8 cellular contexts compared by ENCODE assay signal in the genomic region with DNA sequence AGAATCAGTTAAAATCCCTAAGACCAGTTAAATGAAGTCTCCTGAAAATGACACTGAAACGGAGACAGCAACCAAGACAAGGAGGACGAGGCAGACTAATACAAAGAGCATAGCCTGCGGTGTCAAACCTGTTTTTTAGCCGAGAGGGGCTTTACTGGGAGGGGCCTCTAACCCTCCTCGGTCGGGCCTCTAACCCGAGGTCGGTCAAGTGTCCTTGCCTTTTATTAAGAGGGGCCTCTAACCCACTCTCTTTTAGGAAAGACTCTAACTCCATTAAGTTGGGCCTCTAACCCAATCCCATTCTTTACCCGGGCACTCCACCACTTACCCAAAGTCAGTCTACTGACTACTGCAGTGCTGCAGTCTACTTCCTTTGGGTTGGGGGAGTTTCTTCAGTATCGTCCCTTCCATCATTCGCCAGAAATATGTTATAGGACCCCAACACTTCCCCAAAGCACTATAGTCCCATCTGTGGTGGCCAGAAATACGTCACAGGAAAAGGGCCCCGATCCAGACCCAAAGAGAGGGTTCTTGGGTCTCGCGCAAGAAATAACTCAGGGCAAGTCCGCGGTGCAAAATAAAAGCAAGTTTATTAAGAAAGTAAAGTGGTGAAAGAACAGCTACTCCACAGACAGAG. TPM values are rescaled to one million over a fixed set of nuclear protein-coding genes. Genes with fewer than 3 reads are reported as not detected.
DNase-seq lines count a peak whose midpoint lies in the region; ATAC-seq and TF ChIP-seq lines count a peak whose summit lies in the region.

No MANE protein-coding gene starts in this region.

- no peaks in the 10 kb centered on the region for H3K36me3 Mint-ChIP-seq in activated T-cell treated with anti-CD3 and anti-CD28 coated beads, Interleukin-2, amount 50 U/mL, for 24 hours (ENCODE audit: low read depth)
- H3K36me3 Mint-ChIP-seq in activated naive CD8-positive, alpha-beta T cell, result no peaks in the 10 kb centered on the region

- H3K9me3 Mint-ChIP-seq in activated T-cell treated with anti-CD3 and anti-CD28 coated beads, Interleukin-2, amount 50 U/mL, for 24 hours, result no peaks in the 10 kb centered on the region
- H3K9me3 Mint-ChIP-seq in activated naive CD8-positive, alpha-beta T cell (ENCODE audit: low read depth), result no peaks in the 10 kb centered on the region

- peaks cover 51% of the 10 kb centered on the region for H3K4me1 Mint-ChIP-seq in activated T-cell treated with anti-CD3 and anti-CD28 coated beads, Interleukin-2, amount 50 U/mL, for 24 hours (ENCODE audit: low read depth)
- H3K4me1 Mint-ChIP-seq in activated naive CD8-positive, alpha-beta T cell (ENCODE audit: low read depth), result peaks cover 29% of the 10 kb centered on the region

- peak overlapping the region; percentile 100 for H3K27ac Mint-ChIP-seq in activated T-cell treated with anti-CD3 and anti-CD28 coated beads, Interleukin-2, amount 50 U/mL, for 24 hours
- H3K27ac Mint-ChIP-seq in activated naive CD8-positive, alpha-beta T cell, result peak overlapping the region; percentile 100

- peak overlapping the region; percentile 77 for H3K4me3 Mint-ChIP-seq in activated T-cell treated with anti-CD3 and anti-CD28 coated beads, Interleukin-2, amount 50 U/mL, for 24 hours
- peak overlapping the region; percentile 94 for H3K4me3 Mint-ChIP-seq in activated naive CD8-positive, alpha-beta T cell

- H3K36me3 ChIP-seq in lung (ENCODE audit: control insufficient read depth in 2 of 2, insufficient read depth in 2 of 2, low read length in 2 of 2) (no peaks in the 10 kb centered on the region), tibial artery (no peaks in the 10 kb centered on the region)

- intact Hi-C loops in tibial artery (cut with DNase I; ENCODE audit: low total_unique reads), result no loop called here

- H3K4me1 ChIP-seq in lung (ENCODE audit: control insufficient read depth in 2 of 2, insufficient read depth in 2 of 2, low read length in 2 of 2) (peaks cover 0 to 4% of the 10 kb centered on the region in 2 donors), tibial artery (peaks cover 0 to 26% (median 6%) of the 10 kb centered on the region in 4 donors)

- ATAC-seq in lung (ENCODE audit: insufficient read depth, low FRiP score), result no peak
- no peak for ATAC-seq in HG03045 (IDR thresholded peaks at IDR 0.05; ENCODE audit: unreplicated experiment)
- no peak for ATAC-seq in HG03442 (IDR thresholded peaks at IDR 0.05; ENCODE audit: unreplicated experiment)

- no peaks in the 10 kb centered on the region for H3K9me3 ChIP-seq in lung (ENCODE audit: control insufficient read depth in 2 of 2, insufficient read depth in 1 of 2, low read length in 1 of 2)
- H3K9me3 ChIP-seq in tibial artery, result no peaks in the 10 kb centered on the region

- H3K27me3 Mint-ChIP-seq in activated T-cell treated with anti-CD3 and anti-CD28 coated beads, Interleukin-2, amount 50 U/mL, for 24 hours, result no peaks in the 10 kb centered on the region
- no peaks in the 10 kb centered on the region for H3K27me3 Mint-ChIP-seq in activated naive CD8-positive, alpha-beta T cell

- TF ChIP-seq CTCF in lung (IDR thresholded peaks at IDR 0.05; ENCODE audit: control extremely low read depth, extremely low read depth) (no peak), tibial artery (IDR thresholded peaks at IDR 0.05) (no peak)

- H3K27ac ChIP-seq in lung (ENCODE audit: low read depth in 1 of 2, low read length in 1 of 2), result peak overlapping the region; percentile 50 to 97
- H3K27ac ChIP-seq in tibial artery, result peak overlapping the region; percentile 81 to 90

- no peak for DNase-seq in activated T-cell treated with anti-CD3 and anti-CD28 coated beads, Interleukin-2, amount 50 U/mL, for 24 hours
- DNase-seq in activated T-cell treated with anti-CD3 and anti-CD28 coated beads for 4 hours (no peak), lung (ENCODE audit: low spot score) (no peak), tibial artery (no peak), NCI-H187 treated with DMSO at 0.1 percent for 48 hours (lab: John Stamatoyannopoulos, UW) (no peak)

- H3K4me3 ChIP-seq in lung (no peak overlapping the region), tibial artery (peak overlapping the region; percentile 57 to 64)

- WGBS in lung, 2 donors, result 55 to 79% methylated on average over 17 of the region's 17 CpGs

- H3K27me3 ChIP-seq in lung (ENCODE audit: control insufficient read depth, insufficient read depth) (no peaks in the 10 kb centered on the region), tibial artery (no peaks in the 10 kb centered on the region)

RNA-seq across cellular contexts. Expression of a gene that starts 39.2 kb away (rescaled TPM):
- total RNA-seq in lung, result 10 to 100 TPM; 10.3 to 16.6 TPM
- 10 to 100 TPM; 16.2 to 37.8 TPM for polyA plus RNA-seq in lung
